1 cellular context compared by ENCODE assay signal in the genomic region with DNA sequence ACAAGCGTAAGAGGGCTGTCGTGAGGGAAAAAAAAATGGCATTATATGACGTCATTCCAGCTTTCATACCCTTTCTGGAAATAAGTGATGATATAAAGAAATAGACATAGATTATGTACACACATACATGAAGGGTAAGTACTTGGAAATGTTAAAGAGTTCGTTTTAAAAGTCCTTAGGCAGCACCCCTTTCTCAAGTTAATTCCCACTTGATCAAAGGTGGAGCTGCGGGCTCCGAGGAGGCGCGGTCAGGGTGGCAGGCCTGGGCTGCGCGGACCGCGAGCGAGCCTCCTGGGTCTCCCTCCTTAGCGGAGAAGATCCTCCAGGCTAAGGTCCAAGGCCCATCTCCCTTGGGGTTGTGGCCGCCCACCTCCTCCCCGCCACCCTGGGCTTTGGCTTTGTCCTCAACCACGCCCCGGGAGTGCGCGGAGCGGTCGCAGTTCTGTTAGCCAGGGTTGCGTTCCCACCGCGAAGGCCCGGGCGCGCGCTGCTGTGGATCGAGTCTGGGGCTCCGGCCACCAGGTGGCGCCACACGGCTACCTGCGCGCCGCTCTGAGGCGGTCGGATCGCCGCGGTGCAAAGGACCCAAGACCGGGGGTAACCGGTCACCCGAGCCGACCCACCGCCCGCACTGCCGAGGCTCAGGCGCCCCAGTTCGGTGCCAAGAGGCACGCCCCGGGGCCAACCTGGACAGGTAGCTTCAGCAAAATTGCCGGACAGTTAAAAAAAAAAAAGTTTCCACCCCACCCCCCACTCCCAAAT.
TF ChIP-seq lines count a peak whose summit lies in the region.

No MANE protein-coding gene starts in this region.

TF ChIP-seq in HepG2, 621 proteins besides CTCF, POLR2A, EP300 and RAD21 (continued from another document):
- TF ChIP-seq, protein P1, sequence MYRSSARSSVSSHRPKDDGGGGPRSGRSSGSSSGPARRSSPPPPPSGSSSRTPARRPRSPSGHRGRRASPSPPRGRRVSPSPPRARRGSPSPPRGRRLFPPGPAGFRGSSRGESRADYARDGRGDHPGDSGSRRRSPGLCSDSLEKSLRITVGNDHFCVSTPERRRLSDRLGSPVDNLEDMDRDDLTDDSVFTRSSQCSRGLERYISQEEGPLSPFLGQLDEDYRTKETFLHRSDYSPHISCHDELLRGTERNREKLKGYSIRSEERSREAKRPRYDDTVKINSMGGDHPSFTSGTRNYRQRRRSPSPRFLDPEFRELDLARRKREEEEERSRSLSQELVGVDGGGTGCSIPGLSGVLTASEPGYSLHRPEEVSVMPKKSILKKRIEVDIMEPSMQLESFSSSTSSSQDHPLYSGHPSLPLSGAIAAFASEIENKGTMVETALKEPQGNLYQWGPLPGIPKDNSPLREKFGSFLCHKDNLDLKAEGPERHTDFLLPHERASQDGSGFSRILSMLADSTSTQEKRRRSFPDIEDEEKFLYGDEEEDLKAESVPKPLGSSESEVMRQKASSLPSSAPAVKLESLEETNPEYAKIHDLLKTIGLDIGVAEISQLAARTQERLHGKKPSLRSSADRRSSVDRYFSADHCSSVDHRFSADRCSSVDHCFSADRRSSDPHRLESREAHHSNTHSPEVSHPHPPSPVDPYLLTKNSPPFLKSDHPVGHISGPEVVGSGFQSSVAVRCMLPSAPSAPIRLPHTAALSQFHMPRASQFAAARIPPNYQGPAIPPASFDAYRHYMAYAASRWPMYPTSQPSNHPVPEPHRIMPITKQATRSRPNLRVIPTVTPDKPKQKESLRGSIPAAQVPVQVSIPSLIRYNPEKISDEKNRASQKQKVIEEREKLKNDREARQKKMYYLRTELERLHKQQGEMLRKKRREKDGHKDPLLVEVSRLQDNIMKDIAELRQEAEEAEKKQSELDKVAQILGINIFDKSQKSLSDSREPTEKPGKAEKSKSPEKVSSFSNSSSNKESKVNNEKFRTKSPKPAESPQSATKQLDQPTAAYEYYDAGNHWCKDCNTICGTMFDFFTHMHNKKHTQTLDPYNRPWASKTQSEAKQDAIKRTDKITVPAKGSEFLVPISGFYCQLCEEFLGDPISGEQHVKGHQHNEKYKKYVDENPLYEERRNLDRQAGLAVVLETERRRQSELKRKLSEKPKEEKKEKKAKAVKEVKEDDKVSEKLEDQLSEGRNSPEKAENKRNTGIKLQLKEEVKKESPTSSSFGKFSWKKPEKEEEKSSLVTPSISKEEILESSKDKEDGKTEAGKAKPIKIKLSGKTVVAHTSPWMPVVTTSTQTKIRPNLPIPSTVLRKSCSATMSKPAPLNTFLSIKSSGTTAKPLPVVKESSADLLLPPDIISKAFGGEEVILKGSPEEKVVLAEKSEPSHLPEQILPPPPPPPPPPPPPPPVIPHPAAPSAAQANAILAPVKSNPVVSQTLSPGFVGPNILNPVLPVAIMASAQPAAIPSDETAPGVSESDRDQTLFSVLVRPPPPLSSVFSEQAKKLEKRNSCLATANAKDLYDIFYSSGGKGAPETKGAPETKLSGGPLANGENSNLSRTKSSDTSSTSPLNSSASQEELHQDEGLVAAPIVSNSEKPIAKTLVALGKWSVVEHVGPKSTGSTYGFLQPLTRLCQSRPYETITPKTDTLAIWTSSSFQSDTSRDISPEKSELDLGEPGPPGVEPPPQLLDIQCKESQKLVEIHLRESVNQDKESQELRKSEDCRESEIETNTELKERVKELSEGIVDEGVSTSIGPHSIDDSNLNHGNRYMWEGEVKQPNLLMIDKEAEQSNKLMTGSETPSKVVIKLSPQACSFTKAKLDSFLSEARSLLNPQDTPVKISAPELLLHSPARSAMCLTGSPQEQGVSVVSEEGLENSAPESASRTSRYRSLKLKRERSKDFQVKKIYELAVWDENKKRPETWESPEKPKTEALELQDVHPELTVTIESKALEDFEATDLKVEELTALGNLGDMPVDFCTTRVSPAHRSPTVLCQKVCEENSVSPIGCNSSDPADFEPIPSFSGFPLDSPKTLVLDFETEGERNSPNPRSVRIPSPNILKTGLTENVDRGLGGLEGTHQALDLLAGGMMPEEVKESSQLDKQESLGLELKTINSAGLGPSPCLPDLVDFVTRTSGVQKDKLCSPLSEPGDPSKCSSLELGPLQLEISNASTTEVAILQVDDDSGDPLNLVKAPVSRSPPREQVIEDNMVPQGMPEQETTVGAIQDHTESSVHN (CRISPR knock-in tag; IDR thresholded peaks at IDR 0.05): 0 out of 2 replicates have a peak, but pooled peaks have one; percentile 32
- TF ChIP-seq, protein P2, sequence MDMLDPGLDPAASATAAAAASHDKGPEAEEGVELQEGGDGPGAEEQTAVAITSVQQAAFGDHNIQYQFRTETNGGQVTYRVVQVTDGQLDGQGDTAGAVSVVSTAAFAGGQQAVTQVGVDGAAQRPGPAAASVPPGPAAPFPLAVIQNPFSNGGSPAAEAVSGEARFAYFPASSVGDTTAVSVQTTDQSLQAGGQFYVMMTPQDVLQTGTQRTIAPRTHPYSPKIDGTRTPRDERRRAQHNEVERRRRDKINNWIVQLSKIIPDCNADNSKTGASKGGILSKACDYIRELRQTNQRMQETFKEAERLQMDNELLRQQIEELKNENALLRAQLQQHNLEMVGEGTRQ (IDR thresholded peaks at IDR 0.05; ENCODE audit: low read depth, low read length): no peak
- TF ChIP-seq, protein P2 (CRISPR knock-in tag; IDR thresholded peaks at IDR 0.05; ENCODE audit: borderline replicate concordance): peak; percentile 41; the same call in 1 of the 2 replicates
- TF ChIP-seq, protein P3, sequence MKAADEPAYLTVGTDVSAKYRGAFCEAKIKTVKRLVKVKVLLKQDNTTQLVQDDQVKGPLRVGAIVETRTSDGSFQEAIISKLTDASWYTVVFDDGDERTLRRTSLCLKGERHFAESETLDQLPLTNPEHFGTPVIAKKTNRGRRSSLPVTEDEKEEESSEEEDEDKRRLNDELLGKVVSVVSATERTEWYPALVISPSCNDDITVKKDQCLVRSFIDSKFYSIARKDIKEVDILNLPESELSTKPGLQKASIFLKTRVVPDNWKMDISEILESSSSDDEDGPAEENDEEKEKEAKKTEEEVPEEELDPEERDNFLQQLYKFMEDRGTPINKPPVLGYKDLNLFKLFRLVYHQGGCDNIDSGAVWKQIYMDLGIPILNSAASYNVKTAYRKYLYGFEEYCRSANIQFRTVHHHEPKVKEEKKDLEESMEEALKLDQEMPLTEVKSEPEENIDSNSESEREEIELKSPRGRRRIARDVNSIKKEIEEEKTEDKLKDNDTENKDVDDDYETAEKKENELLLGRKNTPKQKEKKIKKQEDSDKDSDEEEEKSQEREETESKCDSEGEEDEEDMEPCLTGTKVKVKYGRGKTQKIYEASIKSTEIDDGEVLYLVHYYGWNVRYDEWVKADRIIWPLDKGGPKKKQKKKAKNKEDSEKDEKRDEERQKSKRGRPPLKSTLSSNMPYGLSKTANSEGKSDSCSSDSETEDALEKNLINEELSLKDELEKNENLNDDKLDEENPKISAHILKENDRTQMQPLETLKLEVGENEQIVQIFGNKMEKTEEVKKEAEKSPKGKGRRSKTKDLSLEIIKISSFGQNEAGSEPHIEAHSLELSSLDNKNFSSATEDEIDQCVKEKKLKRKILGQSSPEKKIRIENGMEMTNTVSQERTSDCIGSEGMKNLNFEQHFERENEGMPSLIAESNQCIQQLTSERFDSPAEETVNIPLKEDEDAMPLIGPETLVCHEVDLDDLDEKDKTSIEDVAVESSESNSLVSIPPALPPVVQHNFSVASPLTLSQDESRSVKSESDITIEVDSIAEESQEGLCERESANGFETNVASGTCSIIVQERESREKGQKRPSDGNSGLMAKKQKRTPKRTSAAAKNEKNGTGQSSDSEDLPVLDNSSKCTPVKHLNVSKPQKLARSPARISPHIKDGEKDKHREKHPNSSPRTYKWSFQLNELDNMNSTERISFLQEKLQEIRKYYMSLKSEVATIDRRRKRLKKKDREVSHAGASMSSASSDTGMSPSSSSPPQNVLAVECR (CRISPR knock-in tag; IDR thresholded peaks at IDR 0.05; ENCODE audit: borderline replicate concordance): peak; percentile 71; the same call in 1 of the 2 replicates
- TF ChIP-seq CBFB (CRISPR knock-in tag; IDR thresholded peaks at IDR 0.05): peak; percentile 85
- TF ChIP-seq ZMYM2 (CRISPR knock-in tag; IDR thresholded peaks at IDR 0.05): peak; percentile 27; the same call in 1 of the 2 replicates
- TF ChIP-seq RFXANK (CRISPR knock-in tag; IDR thresholded peaks at IDR 0.05): peak; percentile 43; the same call in 1 of the 2 replicates
- TF ChIP-seq SMYD3 (CRISPR knock-in tag; IDR thresholded peaks at IDR 0.05): peak; percentile 80
- peak; percentile 49; the same call in 1 of the 2 replicates for TF ChIP-seq HOXA5 (CRISPR knock-in tag; IDR thresholded peaks at IDR 0.05)
- no peak for TF ChIP-seq LCORL (IDR thresholded peaks at IDR 0.05)
- peak; percentile 69 for TF ChIP-seq LCORL (CRISPR knock-in tag; IDR thresholded peaks at IDR 0.05)
- no peak for TF ChIP-seq NCOA5 (CRISPR knock-in tag; IDR thresholded peaks at IDR 0.05)
- TF ChIP-seq, protein P4, sequence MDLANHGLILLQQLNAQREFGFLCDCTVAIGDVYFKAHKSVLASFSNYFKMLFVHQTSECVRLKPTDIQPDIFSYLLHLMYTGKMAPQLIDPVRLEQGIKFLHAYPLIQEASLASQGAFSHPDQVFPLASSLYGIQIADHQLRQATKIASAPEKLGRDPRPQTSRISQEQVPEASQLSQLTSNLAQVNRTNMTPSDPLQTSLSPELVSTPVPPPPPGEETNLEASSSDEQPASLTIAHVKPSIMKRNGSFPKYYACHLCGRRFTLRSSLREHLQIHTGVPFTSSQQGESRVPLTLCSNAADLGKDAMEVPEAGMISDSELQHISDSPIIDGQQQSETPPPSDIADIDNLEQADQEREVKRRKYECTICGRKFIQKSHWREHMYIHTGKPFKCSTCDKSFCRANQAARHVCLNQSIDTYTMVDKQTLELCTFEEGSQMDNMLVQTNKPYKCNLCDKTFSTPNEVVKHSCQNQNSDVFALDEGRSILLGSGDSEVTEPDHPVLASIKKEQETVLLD (CRISPR knock-in tag; IDR thresholded peaks at IDR 0.05; ENCODE audit: low read depth): no peak
- TF ChIP-seq TARDBP (CRISPR knock-in tag; IDR thresholded peaks at IDR 0.05): peak; percentile 81
- TF ChIP-seq ZNF33A (CRISPR knock-in tag; IDR thresholded peaks at IDR 0.05; ENCODE audit: borderline replicate concordance): no peak; the same call in 1 of the 2 replicates
- TF ChIP-seq ZFP36L2 (CRISPR knock-in tag; IDR thresholded peaks at IDR 0.05): 0 out of 2 replicates have a peak, but pooled peaks have one; percentile 30
- peak; percentile 59 for TF ChIP-seq SAP130 (CRISPR knock-in tag; IDR thresholded peaks at IDR 0.05; ENCODE audit: low read depth)
- TF ChIP-seq, protein P5, sequence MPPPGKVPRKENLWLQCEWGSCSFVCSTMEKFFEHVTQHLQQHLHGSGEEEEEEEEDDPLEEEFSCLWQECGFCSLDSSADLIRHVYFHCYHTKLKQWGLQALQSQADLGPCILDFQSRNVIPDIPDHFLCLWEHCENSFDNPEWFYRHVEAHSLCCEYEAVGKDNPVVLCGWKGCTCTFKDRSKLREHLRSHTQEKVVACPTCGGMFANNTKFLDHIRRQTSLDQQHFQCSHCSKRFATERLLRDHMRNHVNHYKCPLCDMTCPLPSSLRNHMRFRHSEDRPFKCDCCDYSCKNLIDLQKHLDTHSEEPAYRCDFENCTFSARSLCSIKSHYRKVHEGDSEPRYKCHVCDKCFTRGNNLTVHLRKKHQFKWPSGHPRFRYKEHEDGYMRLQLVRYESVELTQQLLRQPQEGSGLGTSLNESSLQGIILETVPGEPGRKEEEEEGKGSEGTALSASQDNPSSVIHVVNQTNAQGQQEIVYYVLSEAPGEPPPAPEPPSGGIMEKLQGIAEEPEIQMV (CRISPR knock-in tag; IDR thresholded peaks at IDR 0.05; ENCODE audit: low read depth): peak; percentile 75; the same call in 1 of the 2 replicates
- TF ChIP-seq CREB1 (IDR thresholded peaks at IDR 0.05): peak; percentile 96
- no peak for TF ChIP-seq CREB1 (CRISPR knock-in tag; IDR thresholded peaks at IDR 0.05)
- TF ChIP-seq SALL1 (CRISPR knock-in tag; IDR thresholded peaks at IDR 0.05): peak; percentile 94
- TF ChIP-seq ZFP1 (CRISPR knock-in tag; IDR thresholded peaks at IDR 0.05): peak; percentile 68; the same call in 1 of the 2 replicates
- TF ChIP-seq DMAP1 (CRISPR knock-in tag; IDR thresholded peaks at IDR 0.05): no peak
- TF ChIP-seq, protein P6, sequence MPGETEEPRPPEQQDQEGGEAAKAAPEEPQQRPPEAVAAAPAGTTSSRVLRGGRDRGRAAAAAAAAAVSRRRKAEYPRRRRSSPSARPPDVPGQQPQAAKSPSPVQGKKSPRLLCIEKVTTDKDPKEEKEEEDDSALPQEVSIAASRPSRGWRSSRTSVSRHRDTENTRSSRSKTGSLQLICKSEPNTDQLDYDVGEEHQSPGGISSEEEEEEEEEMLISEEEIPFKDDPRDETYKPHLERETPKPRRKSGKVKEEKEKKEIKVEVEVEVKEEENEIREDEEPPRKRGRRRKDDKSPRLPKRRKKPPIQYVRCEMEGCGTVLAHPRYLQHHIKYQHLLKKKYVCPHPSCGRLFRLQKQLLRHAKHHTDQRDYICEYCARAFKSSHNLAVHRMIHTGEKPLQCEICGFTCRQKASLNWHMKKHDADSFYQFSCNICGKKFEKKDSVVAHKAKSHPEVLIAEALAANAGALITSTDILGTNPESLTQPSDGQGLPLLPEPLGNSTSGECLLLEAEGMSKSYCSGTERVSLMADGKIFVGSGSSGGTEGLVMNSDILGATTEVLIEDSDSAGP (CRISPR knock-in tag; IDR thresholded peaks at IDR 0.05; ENCODE audit: borderline replicate concordance): peak; percentile 90
- no peak for TF ChIP-seq REXO4 (CRISPR knock-in tag; IDR thresholded peaks at IDR 0.05; ENCODE audit: borderline replicate concordance)
